22 cellular contexts compared by ENCODE assay signal in the genomic region with DNA sequence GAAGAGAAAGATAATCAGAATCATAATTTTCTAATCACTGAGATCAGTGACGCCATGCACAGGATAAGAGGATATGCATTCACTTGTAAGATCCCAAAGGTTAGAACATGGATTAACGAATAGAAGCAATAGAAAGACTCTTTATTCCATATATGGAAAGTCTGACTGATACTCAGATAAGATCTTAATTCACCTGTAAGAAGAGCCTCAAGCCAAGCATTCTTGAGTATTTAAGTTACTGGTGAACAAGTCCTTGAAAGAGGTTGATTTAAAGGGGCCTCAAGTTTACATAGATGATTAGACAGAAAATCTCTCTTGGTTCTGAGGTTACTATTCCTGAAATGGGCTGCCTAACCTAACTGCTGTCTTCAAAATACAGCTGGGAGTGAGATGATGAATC.
"Had no signal": no experiment of that assay in that cellular context is flagged by ENCODE, and none has a peak within 500 bp of the region (broad histone marks: within the 10 kb centered on the region; RNA-seq: fewer than 3 reads in every experiment).

No MANE protein-coding gene starts in this region.

- H3K36me3 ChIP-seq: prostate gland, right atrium auricular region, suprapubic skin, transverse colon, upper lobe of right lung, uterus had no signal

- H3K27ac Mint-ChIP-seq: effector memory CD8-positive, alpha-beta T cell; naive thymus-derived CD8-positive, alpha-beta T cell; nephron progenitor cell; stimulated activated naive CD8-positive, alpha-beta T cell treated with anti-CD3 and anti-CD28 coated beads, Interleukin-15, amount 100 ng/mL, for 72 hours had no signal

- H3K4me1 ChIP-seq: prostate gland, right atrium auricular region, suprapubic skin, transverse colon, upper lobe of right lung, uterus had no signal

- ATAC-seq: effector memory CD8-positive, alpha-beta T cell; left lobe of liver; naive thymus-derived CD8-positive, alpha-beta T cell; sciatic nerve; stimulated activated naive CD8-positive, alpha-beta T cell treated with anti-CD3 and anti-CD28 coated beads, Interleukin-15, amount 100 ng/mL, for 72 hours; upper lobe of right lung had no signal

- DNase-seq: cortex of kidney; effector memory CD8-positive, alpha-beta T cell; head of caudate nucleus; kidney; naive thymus-derived CD8-positive, alpha-beta T cell; nephron progenitor cell; nucleus accumbens; stimulated activated CD4-positive, alpha-beta T cell treated with anti-CD3 and anti-CD28 coated beads, Interleukin-12 subunit alpha, Interleukin-12 subunit beta, amount 100 ng/mL, for 4 hours; stimulated activated CD4-positive, alpha-beta T cell treated with anti-CD3 and anti-CD28 coated beads, Interleukin-1b, Interleukin-23, amount 100 ng/mL, for 48 hours; stimulated activated CD4-positive, alpha-beta T cell treated with anti-CD3 and anti-CD28 coated beads, Interleukin-4, amount 100 ng/mL, for 1 hour; stimulated activated CD8-positive, alpha-beta memory T cell treated with anti-CD3 and anti-CD28 coated beads, Interleukin-4, amount 100 ng/mL, for 48 hours; stimulated activated naive CD4-positive, alpha-beta T cell; stimulated activated naive CD8-positive, alpha-beta T cell treated with anti-CD3 and anti-CD28 coated beads, Interleukin-15, amount 100 ng/mL, for 72 hours; transverse colon; upper lobe of right lung; uterus had no signal

- H3K27ac ChIP-seq: prostate gland, right atrium auricular region, suprapubic skin, transverse colon, upper lobe of right lung, uterus had no signal

- H3K27me3 ChIP-seq: right atrium auricular region, suprapubic skin, transverse colon, upper lobe of right lung, uterus had no signal

- H3K4me3 Mint-ChIP-seq: effector memory CD8-positive, alpha-beta T cell; naive thymus-derived CD8-positive, alpha-beta T cell; nephron progenitor cell had no signal

- H3K4me2 ChIP-seq: smooth muscle cell had no signal

- H3K9me3 ChIP-seq: prostate gland, right atrium auricular region, suprapubic skin, upper lobe of right lung, uterus had no signal

- H3K4me3 ChIP-seq: prostate gland, right atrium auricular region, smooth muscle cell, suprapubic skin, transverse colon, upper lobe of right lung, uterus had no signal

- H3K9me3 Mint-ChIP-seq: effector memory CD8-positive, alpha-beta T cell; stimulated activated naive CD8-positive, alpha-beta T cell treated with anti-CD3 and anti-CD28 coated beads, Interleukin-15, amount 100 ng/mL, for 72 hours had no signal

- H3K4me1 Mint-ChIP-seq: naive thymus-derived CD8-positive, alpha-beta T cell; nephron progenitor cell; stimulated activated naive CD8-positive, alpha-beta T cell treated with anti-CD3 and anti-CD28 coated beads, Interleukin-15, amount 100 ng/mL, for 72 hours had no signal
